33 cellular contexts compared by ENCODE assay signal in the genomic region with DNA sequence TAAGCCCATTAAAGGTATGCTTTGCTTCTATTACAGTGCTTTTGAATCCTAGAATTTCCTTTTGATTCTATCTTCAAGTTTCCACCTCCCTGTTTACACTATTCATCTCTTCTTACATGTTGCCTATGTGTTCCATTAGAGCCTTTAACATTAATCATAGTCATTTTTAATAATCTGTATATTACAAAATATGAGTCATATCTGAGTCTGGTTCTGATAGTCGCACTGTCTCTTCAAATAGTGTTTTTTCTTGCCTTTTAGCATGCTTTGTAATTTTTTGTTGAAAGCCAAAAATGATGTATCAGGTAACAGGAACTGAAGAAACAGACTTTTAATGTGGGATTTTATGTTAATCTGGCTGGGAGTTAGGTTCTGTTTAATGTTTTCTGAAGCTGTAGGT.
"Had no signal": no experiment of that assay in that cellular context is flagged by ENCODE, and none has a peak within 500 bp of the region (broad histone marks: within the 10 kb centered on the region; RNA-seq: fewer than 3 reads in every experiment).

No MANE protein-coding gene starts in this region.

- H3K4me1 Mint-ChIP-seq: activated CD4-positive, alpha-beta T cell treated with anti-CD3 and anti-CD28 coated beads, Interleukin-2, amount 10 ng/mL, durations not matched to agents 24 days and 14 days; activated naive CD4-positive, alpha-beta T cell treated with anti-CD3 and anti-CD28 coated beads, Interleukin-2, amount 10 ng/mL, durations not matched to agents 7 days and 5 days; activated naive CD8-positive, alpha-beta T cell treated with anti-CD3 and anti-CD28 coated beads, Interleukin-2, amount 50 U/mL, for 24 hours; central memory CD8-positive, alpha-beta T cell had no signal

- H3K27ac ChIP-seq: brain microvascular endothelial cell, cardiac muscle cell, KMS-11, PC-9, RWPE1 had no signal

- H2AFZ ChIP-seq: PC-9 had no signal

- H3K27ac Mint-ChIP-seq: activated CD4-positive, alpha-beta T cell treated with anti-CD3 and anti-CD28 coated beads, Interleukin-2, amount 10 ng/mL, durations not matched to agents 24 days and 14 days; activated CD8-positive, alpha-beta T cell treated with anti-CD3 and anti-CD28 coated beads for 36 hours; activated naive CD4-positive, alpha-beta T cell treated with anti-CD3 and anti-CD28 coated beads, Interleukin-2, amount 10 ng/mL, durations not matched to agents 7 days and 5 days; activated naive CD8-positive, alpha-beta T cell; activated naive CD8-positive, alpha-beta T cell treated with anti-CD3 and anti-CD28 coated beads, Interleukin-2, amount 50 U/mL, for 24 hours; activated T-cell treated with anti-CD3 and anti-CD28 coated beads, Interleukin-2, amount 50 U/mL, for 24 hours; activated T-helper 1 cell treated with anti-CD3 and anti-CD28 coated beads, Interleukin-12 subunit alpha, Interleukin-12 subunit beta, Interleukin-2, Interleukin-4 antibody, amounts not matched to agents 30 ng/mL and 10 ng/mL and 1 ng/mL, durations not matched to agents 14 hours and 24 hours and 36 hours; T-helper 2 cell treated with Interferon-gamma antibody and Interleukin-4, amounts not matched to agents 5 μg/mL and 100 μg/mL, for 36 hours had no signal

- H3K9me3 Mint-ChIP-seq: activated CD4-positive, alpha-beta T cell treated with anti-CD3 and anti-CD28 coated beads, Interleukin-2, amount 10 ng/mL, durations not matched to agents 24 days and 14 days; activated CD8-positive, alpha-beta T cell treated with anti-CD3 and anti-CD28 coated beads for 36 hours; activated naive CD4-positive, alpha-beta T cell treated with anti-CD3 and anti-CD28 coated beads, Interleukin-2, amount 10 ng/mL, durations not matched to agents 7 days and 5 days; activated naive CD8-positive, alpha-beta T cell treated with anti-CD3 and anti-CD28 coated beads, Interleukin-2, amount 50 U/mL, for 24 hours; activated T-cell treated with anti-CD3 and anti-CD28 coated beads, Interleukin-2, amount 50 U/mL, for 24 hours; activated T-helper 1 cell treated with anti-CD3 and anti-CD28 coated beads, Interleukin-12 subunit alpha, Interleukin-12 subunit beta, Interleukin-2, Interleukin-4 antibody, amounts not matched to agents 30 ng/mL and 10 ng/mL and 1 ng/mL, durations not matched to agents 14 hours and 24 hours and 36 hours; central memory CD8-positive, alpha-beta T cell; T-helper 2 cell treated with Interferon-gamma antibody and Interleukin-4, amounts not matched to agents 5 μg/mL and 100 μg/mL, for 36 hours had no signal

- H3K4me3 Mint-ChIP-seq: activated CD4-positive, alpha-beta T cell treated with anti-CD3 and anti-CD28 coated beads, Interleukin-2, amount 10 ng/mL, durations not matched to agents 24 days and 14 days; activated CD8-positive, alpha-beta T cell treated with anti-CD3 and anti-CD28 coated beads for 36 hours; activated naive CD4-positive, alpha-beta T cell treated with anti-CD3 and anti-CD28 coated beads, Interleukin-2, amount 10 ng/mL, durations not matched to agents 7 days and 5 days; activated naive CD8-positive, alpha-beta T cell; activated naive CD8-positive, alpha-beta T cell treated with anti-CD3 and anti-CD28 coated beads, Interleukin-2, amount 50 U/mL, for 24 hours; activated T-cell treated with anti-CD3 and anti-CD28 coated beads, Interleukin-2, amount 50 U/mL, for 24 hours; activated T-helper 1 cell treated with anti-CD3 and anti-CD28 coated beads, Interleukin-12 subunit alpha, Interleukin-12 subunit beta, Interleukin-2, Interleukin-4 antibody, amounts not matched to agents 30 ng/mL and 10 ng/mL and 1 ng/mL, durations not matched to agents 14 hours and 24 hours and 36 hours; central memory CD8-positive, alpha-beta T cell; T-helper 2 cell treated with Interferon-gamma antibody and Interleukin-4, amounts not matched to agents 5 μg/mL and 100 μg/mL, for 36 hours had no signal

- FAIRE-seq: RCC 7860, TTC549 had no signal

- H3K27me3 ChIP-seq: brain microvascular endothelial cell, cardiac muscle cell had no signal

- H3K36me3 Mint-ChIP-seq: activated naive CD4-positive, alpha-beta T cell treated with anti-CD3 and anti-CD28 coated beads, Interleukin-2, amount 10 ng/mL, durations not matched to agents 7 days and 5 days had no signal

- DNase-seq: activated CD4-positive, alpha-beta T cell treated with anti-CD3 and anti-CD28 coated beads, Interleukin-2, amount 10 ng/mL, durations not matched to agents 24 days and 14 days; activated CD4-positive, alpha-beta T cell treated with anti-CD3 and anti-CD28 coated beads, Interleukin-2, amount 50 U/mL, for 4 hours; activated CD8-positive, alpha-beta T cell treated with anti-CD3 and anti-CD28 coated beads for 36 hours; activated gamma-delta T cell treated with Interleukin-2 at 50 U/mL for 16 hours; activated naive CD4-positive, alpha-beta T cell treated with anti-CD3 and anti-CD28 coated beads, Interleukin-2, amount 10 ng/mL, durations not matched to agents 7 days and 5 days; activated naive CD8-positive, alpha-beta T cell treated with anti-CD3 and anti-CD28 coated beads, Interleukin-2, amount 50 U/mL, for 24 hours; activated T-cell treated with anti-CD3 and anti-CD28 coated beads, Interleukin-2, amount 50 U/mL, for 24 hours; amniotic stem cell; aorta; brain microvascular endothelial cell; NCI-H1092 treated with DMSO at 0.1 percent for 48 hours; NCI-H1417; NCI-H146; NCI-H187; NCI-H2029 treated with DMSO at 0.1 percent for 48 hours; NCI-H2107; NCI-H2171; NCI-H510A; NCI-H526; NCI-H748 treated with DMSO at 0.1 percent for 48 hours; NK-92 treated with Interleukin-12 subunit alpha and Interleukin-12 subunit beta, amount 100 ng/mL, for 24 hours; PC-9; SIG-M5 had no signal

- H3K4me2 ChIP-seq: KMS-11, PC-9 had no signal

- H3K27me3 Mint-ChIP-seq: activated CD4-positive, alpha-beta T cell treated with anti-CD3 and anti-CD28 coated beads, Interleukin-2, amount 10 ng/mL, durations not matched to agents 24 days and 14 days; activated CD8-positive, alpha-beta T cell treated with anti-CD3 and anti-CD28 coated beads for 36 hours; activated naive CD4-positive, alpha-beta T cell treated with anti-CD3 and anti-CD28 coated beads, Interleukin-2, amount 10 ng/mL, durations not matched to agents 7 days and 5 days; activated naive CD8-positive, alpha-beta T cell; activated naive CD8-positive, alpha-beta T cell treated with anti-CD3 and anti-CD28 coated beads, Interleukin-2, amount 50 U/mL, for 24 hours; activated T-cell treated with anti-CD3 and anti-CD28 coated beads, Interleukin-2, amount 50 U/mL, for 24 hours; central memory CD8-positive, alpha-beta T cell had no signal

- H3K4me3 ChIP-seq: cardiac muscle cell, PC-9 had no signal

- ATAC-seq: activated CD8-positive, alpha-beta T cell treated with anti-CD3 and anti-CD28 coated beads for 36 hours; activated naive CD8-positive, alpha-beta T cell treated with anti-CD3 and anti-CD28 coated beads, Interleukin-2, amount 50 U/mL, for 24 hours; Right ventricle myocardium inferior had no signal

- H3K9ac ChIP-seq: KMS-11 had no signal
